In the genomic region with DNA sequence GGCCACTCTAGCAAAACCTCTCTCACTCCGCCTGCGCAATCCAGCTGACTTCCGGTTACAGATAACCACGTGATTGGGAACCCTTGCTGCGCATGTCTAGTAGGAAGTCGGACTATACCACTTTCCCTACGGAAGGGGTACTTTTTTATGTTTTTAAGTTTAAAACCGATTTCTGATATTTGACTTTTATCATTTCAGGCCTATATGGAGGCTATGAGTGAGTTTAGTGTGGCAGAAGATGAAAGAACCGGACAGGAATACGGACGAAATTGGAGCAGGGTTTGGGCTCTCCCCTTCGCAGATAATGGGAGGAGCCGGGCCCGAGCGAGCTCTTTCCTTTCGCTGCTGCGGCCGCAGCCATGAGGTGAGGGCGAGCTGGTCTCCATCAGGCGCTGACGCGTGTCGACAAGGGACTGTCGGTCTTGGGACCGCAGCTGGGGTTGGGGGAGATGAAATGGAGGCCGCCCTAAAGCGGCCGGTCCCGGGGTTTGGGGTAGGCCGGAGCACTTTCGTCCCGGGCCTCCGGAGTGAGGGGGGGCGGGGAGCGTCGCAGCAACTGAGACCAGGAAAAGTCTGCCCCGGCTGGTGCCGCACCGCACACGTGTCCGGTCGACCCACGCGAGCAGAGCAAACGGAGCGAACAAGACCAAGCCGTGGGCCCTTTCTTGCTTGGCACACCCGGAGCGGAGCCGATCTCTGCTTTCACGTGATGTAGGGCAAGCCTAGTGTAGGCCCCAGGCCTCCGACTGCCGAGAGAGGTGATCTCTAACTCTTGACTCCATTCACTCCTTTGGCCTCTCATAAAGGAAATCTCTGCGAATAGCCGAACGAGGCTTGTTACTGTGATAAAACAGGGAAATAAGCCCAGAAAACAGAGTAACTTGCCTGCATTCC, we compare ENCODE assay signal across 1 cellular context.
TF ChIP-seq lines count a peak whose summit lies in the region.

A gene (plus strand): TSS at position 298 of the 894 bp plus-strand sequence. CDS start 62 bp downstream, at position 360.

TF ChIP-seq in neural cell, 6 proteins besides CTCF, POLR2A, EP300 and RAD21:
- TF ChIP-seq, protein P1, sequence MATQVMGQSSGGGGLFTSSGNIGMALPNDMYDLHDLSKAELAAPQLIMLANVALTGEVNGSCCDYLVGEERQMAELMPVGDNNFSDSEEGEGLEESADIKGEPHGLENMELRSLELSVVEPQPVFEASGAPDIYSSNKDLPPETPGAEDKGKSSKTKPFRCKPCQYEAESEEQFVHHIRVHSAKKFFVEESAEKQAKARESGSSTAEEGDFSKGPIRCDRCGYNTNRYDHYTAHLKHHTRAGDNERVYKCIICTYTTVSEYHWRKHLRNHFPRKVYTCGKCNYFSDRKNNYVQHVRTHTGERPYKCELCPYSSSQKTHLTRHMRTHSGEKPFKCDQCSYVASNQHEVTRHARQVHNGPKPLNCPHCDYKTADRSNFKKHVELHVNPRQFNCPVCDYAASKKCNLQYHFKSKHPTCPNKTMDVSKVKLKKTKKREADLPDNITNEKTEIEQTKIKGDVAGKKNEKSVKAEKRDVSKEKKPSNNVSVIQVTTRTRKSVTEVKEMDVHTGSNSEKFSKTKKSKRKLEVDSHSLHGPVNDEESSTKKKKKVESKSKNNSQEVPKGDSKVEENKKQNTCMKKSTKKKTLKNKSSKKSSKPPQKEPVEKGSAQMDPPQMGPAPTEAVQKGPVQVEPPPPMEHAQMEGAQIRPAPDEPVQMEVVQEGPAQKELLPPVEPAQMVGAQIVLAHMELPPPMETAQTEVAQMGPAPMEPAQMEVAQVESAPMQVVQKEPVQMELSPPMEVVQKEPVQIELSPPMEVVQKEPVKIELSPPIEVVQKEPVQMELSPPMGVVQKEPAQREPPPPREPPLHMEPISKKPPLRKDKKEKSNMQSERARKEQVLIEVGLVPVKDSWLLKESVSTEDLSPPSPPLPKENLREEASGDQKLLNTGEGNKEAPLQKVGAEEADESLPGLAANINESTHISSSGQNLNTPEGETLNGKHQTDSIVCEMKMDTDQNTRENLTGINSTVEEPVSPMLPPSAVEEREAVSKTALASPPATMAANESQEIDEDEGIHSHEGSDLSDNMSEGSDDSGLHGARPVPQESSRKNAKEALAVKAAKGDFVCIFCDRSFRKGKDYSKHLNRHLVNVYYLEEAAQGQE (IDR thresholded peaks at IDR 0.05; ENCODE audit: borderline replicate concordance): peak; percentile 40
- TF ChIP-seq EZH2 (IDR thresholded peaks at IDR 0.05; ENCODE audit: borderline replicate concordance, insufficient read depth, low read length, poor library complexity, severe bottlenecking): no peak
- peak; percentile 96 for TF ChIP-seq MXI1 (conservative IDR thresholded peaks at IDR 0.05; ENCODE audit: poor library complexity, severe bottlenecking)
- peak; percentile 19 for TF ChIP-seq SMC3 (conservative IDR thresholded peaks at IDR 0.05; ENCODE audit: poor library complexity)
- TF ChIP-seq POLR2AphosphoS5 (IDR thresholded peaks at IDR 0.05): peak; percentile 82
- TF ChIP-seq TAF1 (IDR thresholded peaks at IDR 0.05; ENCODE audit: low read depth): peak; percentile 76
